ENCODE assay signal across 1 cellular context in the genomic region with DNA sequence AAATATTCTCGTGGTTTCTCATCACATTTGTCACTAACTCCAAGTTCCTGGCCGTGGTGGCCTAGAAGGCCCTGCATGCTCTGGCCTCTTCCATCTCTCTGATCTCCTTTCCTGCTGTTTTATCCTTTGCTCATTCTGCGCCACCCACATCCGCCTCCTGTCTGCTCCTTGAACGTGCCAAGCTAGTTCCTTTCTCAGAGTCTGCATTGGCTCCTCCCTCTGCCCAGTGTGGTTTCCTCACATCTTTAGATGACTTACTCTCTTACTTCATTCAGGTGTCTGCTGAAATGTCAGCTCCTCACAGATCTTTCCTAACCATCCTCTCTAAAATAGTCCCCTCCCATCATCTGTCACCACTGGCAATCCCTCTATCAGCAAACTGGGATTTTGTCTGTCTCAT.
TF ChIP-seq lines count a peak whose summit lies in the region.

No MANE protein-coding gene starts in this region.

TF ChIP-seq in GM23338, 12 proteins besides CTCF, POLR2A, EP300 and RAD21 (continued from another document):
- TF ChIP-seq, protein P1, sequence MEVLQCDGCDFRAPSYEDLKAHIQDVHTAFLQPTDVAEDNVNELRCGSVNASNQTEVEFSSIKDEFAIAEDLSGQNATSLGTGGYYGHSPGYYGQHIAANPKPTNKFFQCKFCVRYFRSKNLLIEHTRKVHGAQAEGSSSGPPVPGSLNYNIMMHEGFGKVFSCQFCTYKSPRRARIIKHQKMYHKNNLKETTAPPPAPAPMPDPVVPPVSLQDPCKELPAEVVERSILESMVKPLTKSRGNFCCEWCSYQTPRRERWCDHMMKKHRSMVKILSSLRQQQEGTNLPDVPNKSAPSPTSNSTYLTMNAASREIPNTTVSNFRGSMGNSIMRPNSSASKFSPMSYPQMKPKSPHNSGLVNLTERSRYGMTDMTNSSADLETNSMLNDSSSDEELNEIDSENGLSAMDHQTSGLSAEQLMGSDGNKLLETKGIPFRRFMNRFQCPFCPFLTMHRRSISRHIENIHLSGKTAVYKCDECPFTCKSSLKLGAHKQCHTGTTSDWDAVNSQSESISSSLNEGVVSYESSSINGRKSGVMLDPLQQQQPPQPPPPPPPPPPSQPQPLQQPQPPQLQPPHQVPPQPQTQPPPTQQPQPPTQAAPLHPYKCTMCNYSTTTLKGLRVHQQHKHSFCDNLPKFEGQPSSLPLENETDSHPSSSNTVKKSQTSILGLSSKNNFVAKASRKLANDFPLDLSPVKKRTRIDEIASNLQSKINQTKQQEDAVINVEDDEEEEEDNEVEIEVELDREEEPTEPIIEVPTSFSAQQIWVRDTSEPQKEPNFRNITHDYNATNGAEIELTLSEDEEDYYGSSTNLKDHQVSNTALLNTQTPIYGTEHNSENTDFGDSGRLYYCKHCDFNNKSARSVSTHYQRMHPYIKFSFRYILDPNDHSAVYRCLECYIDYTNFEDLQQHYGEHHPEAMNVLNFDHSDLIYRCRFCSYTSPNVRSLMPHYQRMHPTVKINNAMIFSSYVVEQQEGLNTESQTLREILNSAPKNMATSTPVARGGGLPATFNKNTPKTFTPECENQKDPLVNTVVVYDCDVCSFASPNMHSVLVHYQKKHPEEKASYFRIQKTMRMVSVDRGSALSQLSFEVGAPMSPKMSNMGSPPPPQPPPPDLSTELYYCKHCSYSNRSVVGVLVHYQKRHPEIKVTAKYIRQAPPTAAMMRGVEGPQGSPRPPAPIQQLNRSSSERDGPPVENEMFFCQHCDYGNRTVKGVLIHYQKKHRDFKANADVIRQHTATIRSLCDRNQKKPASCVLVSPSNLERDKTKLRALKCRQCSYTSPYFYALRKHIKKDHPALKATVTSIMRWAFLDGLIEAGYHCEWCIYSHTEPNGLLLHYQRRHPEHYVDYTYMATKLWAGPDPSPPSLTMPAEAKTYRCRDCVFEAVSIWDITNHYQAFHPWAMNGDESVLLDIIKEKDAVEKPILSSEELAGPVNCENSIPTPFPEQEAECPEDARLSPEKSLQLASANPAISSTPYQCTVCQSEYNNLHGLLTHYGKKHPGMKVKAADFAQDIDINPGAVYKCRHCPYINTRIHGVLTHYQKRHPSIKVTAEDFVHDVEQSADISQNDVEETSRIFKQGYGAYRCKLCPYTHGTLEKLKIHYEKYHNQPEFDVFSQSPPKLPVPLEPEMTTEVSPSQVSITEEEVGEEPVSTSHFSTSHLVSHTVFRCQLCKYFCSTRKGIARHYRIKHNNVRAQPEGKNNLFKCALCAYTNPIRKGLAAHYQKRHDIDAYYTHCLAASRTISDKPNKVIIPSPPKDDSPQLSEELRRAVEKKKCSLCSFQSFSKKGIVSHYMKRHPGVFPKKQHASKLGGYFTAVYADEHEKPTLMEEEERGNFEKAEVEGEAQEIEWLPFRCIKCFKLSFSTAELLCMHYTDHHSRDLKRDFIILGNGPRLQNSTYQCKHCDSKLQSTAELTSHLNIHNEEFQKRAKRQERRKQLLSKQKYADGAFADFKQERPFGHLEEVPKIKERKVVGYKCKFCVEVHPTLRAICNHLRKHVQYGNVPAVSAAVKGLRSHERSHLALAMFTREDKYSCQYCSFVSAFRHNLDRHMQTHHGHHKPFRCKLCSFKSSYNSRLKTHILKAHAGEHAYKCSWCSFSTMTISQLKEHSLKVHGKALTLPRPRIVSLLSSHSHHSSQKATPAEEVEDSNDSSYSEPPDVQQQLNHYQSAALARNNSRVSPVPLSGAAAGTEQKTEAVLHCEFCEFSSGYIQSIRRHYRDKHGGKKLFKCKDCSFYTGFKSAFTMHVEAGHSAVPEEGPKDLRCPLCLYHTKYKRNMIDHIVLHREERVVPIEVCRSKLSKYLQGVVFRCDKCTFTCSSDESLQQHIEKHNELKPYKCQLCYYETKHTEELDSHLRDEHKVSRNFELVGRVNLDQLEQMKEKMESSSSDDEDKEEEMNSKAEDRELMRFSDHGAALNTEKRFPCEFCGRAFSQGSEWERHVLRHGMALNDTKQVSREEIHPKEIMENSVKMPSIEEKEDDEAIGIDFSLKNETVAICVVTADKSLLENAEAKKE (CRISPR knock-in tag; IDR thresholded peaks at IDR 0.05), result no peak
